2 cellular contexts compared by ENCODE assay signal in the genomic region with DNA sequence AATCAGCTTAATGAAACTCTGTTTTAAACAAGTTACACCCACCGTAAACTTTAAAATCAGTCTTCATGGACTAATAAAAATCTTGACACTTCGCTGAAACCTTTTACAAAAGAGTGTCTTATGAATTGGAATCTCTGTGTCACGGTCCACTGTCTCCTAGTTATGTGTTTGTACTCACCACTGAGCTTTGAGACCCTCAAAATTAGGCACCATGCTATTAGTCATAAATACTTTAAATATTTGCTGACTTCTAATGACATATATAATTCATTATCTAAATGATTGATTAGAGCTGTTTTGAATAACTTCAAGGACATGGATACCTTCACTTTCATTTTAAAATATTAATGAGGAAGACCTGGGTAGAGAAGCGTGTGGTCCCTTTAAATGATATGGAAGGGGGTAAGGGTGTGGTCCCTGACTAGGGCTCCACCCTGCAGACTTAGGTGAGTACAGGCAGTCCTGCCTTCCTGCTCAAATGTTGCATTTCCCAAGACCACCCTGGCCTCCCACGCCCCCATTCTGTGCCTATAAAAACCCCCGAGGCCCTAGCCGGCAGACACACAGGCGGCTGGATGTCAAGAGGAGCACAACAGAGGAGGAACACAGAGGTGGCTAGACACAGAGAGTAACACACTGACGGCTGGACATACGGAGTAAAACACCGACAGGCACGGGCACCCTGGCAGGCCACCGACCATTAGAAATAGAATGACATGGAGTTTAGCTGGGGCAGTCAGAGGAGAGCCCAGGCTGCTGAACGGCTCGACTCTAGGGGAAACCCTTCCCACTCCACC.
TF ChIP-seq lines count a peak whose summit lies in the region.

No MANE protein-coding gene starts in this region.

TF ChIP-seq in SK-N-SH treated with all-trans-retinoic acid at 6 μM for 48 hours, 23 proteins besides CTCF, POLR2A, EP300 and RAD21 (continued from another document):
- TF ChIP-seq, protein P1, sequence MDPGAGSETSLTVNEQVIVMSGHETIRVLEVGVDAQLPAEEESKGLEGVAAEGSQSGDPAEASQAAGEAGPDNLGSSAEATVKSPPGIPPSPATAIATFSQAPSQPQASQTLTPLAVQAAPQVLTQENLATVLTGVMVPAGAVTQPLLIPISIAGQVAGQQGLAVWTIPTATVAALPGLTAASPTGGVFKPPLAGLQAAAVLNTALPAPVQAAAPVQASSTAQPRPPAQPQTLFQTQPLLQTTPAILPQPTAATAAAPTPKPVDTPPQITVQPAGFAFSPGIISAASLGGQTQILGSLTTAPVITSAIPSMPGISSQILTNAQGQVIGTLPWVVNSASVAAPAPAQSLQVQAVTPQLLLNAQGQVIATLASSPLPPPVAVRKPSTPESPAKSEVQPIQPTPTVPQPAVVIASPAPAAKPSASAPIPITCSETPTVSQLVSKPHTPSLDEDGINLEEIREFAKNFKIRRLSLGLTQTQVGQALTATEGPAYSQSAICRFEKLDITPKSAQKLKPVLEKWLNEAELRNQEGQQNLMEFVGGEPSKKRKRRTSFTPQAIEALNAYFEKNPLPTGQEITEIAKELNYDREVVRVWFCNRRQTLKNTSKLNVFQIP (CRISPR knock-in tag; IDR thresholded peaks at IDR 0.05; ENCODE audit: borderline replicate concordance, low read depth): no peak
- TF ChIP-seq, protein P2, sequence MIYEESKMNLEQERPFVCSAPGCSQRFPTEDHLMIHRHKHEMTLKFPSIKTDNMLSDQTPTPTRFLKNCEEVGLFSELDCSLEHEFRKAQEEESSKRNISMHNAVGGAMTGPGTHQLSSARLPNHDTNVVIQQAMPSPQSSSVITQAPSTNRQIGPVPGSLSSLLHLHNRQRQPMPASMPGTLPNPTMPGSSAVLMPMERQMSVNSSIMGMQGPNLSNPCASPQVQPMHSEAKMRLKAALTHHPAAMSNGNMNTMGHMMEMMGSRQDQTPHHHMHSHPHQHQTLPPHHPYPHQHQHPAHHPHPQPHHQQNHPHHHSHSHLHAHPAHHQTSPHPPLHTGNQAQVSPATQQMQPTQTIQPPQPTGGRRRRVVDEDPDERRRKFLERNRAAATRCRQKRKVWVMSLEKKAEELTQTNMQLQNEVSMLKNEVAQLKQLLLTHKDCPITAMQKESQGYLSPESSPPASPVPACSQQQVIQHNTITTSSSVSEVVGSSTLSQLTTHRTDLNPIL (CRISPR knock-in tag; IDR thresholded peaks at IDR 0.05; ENCODE audit: low read depth): no peak

TF ChIP-seq in SK-N-SH, 30 proteins besides CTCF, POLR2A, EP300 and RAD21 (continued from another document):
- TF ChIP-seq YY1 (IDR thresholded peaks at IDR 0.05; ENCODE audit: low read depth) (no peak), GATA2 (CRISPR knock-in tag; IDR thresholded peaks at IDR 0.05) (no peak), MEF2A (IDR thresholded peaks at IDR 0.05; ENCODE audit: borderline replicate concordance, low read depth) (no peak), POLR2AphosphoS5 (IDR thresholded peaks at IDR 0.05; ENCODE audit: low read depth, low read length) (no peak), GABPA (IDR thresholded peaks at IDR 0.05; ENCODE audit: low read depth) (no peak), ELF1 (IDR thresholded peaks at IDR 0.05) (no peak)
- TF ChIP-seq, protein P3, sequence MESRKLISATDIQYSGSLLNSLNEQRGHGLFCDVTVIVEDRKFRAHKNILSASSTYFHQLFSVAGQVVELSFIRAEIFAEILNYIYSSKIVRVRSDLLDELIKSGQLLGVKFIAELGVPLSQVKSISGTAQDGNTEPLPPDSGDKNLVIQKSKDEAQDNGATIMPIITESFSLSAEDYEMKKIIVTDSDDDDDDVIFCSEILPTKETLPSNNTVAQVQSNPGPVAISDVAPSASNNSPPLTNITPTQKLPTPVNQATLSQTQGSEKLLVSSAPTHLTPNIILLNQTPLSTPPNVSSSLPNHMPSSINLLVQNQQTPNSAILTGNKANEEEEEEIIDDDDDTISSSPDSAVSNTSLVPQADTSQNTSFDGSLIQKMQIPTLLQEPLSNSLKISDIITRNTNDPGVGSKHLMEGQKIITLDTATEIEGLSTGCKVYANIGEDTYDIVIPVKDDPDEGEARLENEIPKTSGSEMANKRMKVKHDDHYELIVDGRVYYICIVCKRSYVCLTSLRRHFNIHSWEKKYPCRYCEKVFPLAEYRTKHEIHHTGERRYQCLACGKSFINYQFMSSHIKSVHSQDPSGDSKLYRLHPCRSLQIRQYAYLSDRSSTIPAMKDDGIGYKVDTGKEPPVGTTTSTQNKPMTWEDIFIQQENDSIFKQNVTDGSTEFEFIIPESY (IDR thresholded peaks at IDR 0.05; ENCODE audit: borderline replicate concordance, low read depth): no peak
- TF ChIP-seq, protein P4, sequence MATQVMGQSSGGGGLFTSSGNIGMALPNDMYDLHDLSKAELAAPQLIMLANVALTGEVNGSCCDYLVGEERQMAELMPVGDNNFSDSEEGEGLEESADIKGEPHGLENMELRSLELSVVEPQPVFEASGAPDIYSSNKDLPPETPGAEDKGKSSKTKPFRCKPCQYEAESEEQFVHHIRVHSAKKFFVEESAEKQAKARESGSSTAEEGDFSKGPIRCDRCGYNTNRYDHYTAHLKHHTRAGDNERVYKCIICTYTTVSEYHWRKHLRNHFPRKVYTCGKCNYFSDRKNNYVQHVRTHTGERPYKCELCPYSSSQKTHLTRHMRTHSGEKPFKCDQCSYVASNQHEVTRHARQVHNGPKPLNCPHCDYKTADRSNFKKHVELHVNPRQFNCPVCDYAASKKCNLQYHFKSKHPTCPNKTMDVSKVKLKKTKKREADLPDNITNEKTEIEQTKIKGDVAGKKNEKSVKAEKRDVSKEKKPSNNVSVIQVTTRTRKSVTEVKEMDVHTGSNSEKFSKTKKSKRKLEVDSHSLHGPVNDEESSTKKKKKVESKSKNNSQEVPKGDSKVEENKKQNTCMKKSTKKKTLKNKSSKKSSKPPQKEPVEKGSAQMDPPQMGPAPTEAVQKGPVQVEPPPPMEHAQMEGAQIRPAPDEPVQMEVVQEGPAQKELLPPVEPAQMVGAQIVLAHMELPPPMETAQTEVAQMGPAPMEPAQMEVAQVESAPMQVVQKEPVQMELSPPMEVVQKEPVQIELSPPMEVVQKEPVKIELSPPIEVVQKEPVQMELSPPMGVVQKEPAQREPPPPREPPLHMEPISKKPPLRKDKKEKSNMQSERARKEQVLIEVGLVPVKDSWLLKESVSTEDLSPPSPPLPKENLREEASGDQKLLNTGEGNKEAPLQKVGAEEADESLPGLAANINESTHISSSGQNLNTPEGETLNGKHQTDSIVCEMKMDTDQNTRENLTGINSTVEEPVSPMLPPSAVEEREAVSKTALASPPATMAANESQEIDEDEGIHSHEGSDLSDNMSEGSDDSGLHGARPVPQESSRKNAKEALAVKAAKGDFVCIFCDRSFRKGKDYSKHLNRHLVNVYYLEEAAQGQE (IDR thresholded peaks at IDR 0.05; ENCODE audit: low read depth, low read length): no peak
- TF ChIP-seq, protein P5, sequence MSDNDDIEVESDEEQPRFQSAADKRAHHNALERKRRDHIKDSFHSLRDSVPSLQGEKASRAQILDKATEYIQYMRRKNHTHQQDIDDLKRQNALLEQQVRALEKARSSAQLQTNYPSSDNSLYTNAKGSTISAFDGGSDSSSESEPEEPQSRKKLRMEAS (IDR thresholded peaks at IDR 0.05; ENCODE audit: low read depth): no peak
- TF ChIP-seq, protein P6, sequence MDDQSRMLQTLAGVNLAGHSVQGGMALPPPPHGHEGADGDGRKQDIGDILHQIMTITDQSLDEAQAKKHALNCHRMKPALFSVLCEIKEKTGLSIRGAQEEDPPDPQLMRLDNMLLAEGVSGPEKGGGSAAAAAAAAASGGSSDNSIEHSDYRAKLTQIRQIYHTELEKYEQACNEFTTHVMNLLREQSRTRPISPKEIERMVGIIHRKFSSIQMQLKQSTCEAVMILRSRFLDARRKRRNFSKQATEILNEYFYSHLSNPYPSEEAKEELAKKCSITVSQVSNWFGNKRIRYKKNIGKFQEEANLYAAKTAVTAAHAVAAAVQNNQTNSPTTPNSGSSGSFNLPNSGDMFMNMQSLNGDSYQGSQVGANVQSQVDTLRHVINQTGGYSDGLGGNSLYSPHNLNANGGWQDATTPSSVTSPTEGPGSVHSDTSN (IDR thresholded peaks at IDR 0.05): no peak
- TF ChIP-seq, protein P7, sequence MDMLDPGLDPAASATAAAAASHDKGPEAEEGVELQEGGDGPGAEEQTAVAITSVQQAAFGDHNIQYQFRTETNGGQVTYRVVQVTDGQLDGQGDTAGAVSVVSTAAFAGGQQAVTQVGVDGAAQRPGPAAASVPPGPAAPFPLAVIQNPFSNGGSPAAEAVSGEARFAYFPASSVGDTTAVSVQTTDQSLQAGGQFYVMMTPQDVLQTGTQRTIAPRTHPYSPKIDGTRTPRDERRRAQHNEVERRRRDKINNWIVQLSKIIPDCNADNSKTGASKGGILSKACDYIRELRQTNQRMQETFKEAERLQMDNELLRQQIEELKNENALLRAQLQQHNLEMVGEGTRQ (IDR thresholded peaks at IDR 0.05; ENCODE audit: borderline replicate concordance, low read depth, low read length): no peak
